In the genomic region with DNA sequence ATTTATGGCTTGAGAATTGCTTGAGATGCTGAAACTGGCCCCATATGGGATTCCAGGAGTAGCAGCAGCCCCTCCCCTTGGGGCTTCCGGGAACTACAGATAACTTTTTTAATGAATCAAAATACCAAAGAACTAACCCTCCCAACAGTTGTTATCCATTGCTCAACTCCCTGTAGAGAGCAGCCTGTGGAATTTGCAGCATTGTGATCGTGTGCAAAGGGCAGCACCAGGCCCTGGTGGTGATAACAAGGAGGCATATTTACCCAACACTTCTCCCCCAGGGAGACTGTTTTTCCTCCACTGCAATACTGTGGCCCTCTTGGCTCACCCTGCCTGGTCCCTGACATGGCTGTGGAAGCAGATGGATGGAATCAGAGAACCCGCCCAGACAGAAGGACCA, we compare ENCODE assay signal across 15 cellular contexts.
A peak's percentile ranks its signal among the peaks of the same experiment; 100 is the strongest.
DNase-seq lines count a peak whose midpoint lies in the region; ATAC-seq, FAIRE-seq and TF ChIP-seq lines count a peak whose summit lies in the region.
"Had no signal": no experiment of that assay in that cellular context is flagged by ENCODE, and none has a peak within 500 bp of the region (broad histone marks: within the 10 kb centered on the region; RNA-seq: fewer than 3 reads in every experiment).

No MANE protein-coding gene starts in this region.

- no peaks in the 10 kb centered on the region for H3K36me3 Mint-ChIP-seq in chondrocyte (ENCODE audit: low read depth)
- H3K36me3 Mint-ChIP-seq in glutamatergic neuron (ENCODE audit: unreplicated experiment) = peaks cover 5% of the 10 kb centered on the region
- H3K36me3 Mint-ChIP-seq: type B pancreatic cell had no signal

- H3K4me3 Mint-ChIP-seq in chondrocyte (ENCODE audit: unreplicated experiment) = no peak overlapping the region
- H3K4me3 Mint-ChIP-seq in glutamatergic neuron (ENCODE audit: unreplicated experiment) = no peak overlapping the region
- H3K4me3 Mint-ChIP-seq: type B pancreatic cell had no signal

- H3K27ac Mint-ChIP-seq in chondrocyte (ENCODE audit: unreplicated experiment) (no peak overlapping the region), glutamatergic neuron (ENCODE audit: unreplicated experiment) (no peak overlapping the region)
- H3K27ac Mint-ChIP-seq: type B pancreatic cell had no signal

- no peak overlapping the region for H3K4me3 ChIP-seq in pancreas

- peak; percentile 78 for DNase-seq in AG20443 (ENCODE audit: low spot score)
- DNase-seq in chondrocyte (ENCODE audit: low spot score) = no peak
- DNase-seq in iPS-NIHi7 (ENCODE audit: extremely low spot score) = peak; percentile 49
- peak in 1 of 6 donors; percentile 21 for DNase-seq in pancreas
- no peak for DNase-seq in glutamatergic neuron
- DNase-seq in EL = no peak
- no peak for DNase-seq in activated T-cell treated with anti-CD3 and anti-CD28 coated beads, Interleukin-2, amount 50 U/mL, for 1 hour
- DNase-seq in activated CD4-positive, alpha-beta T cell treated with anti-CD3 and anti-CD28 coated beads, Interleukin-2, amount 50 U/mL, for 1 hour = no peak
- DNase-seq: ACHN, DMS79, HCEC 1CT, NCI-H1092 treated with DMSO at 0.1 percent for 48 hours, NCI-H524 treated with DMSO at 0.1 percent for 48 hours, SHP77 had no signal

- H3K4me1 ChIP-seq in pancreas = no peaks in the 10 kb centered on the region

- H3K27me3 Mint-ChIP-seq in chondrocyte (ENCODE audit: low read depth) = no peaks in the 10 kb centered on the region
- H3K27me3 Mint-ChIP-seq in glutamatergic neuron (ENCODE audit: unreplicated experiment) = peaks cover 4% of the 10 kb centered on the region

- 39 to 41% methylated on average over 3 of the region's 3 CpGs for WGBS in pancreas, 2 donors

- peak; percentile 37 to 67 (median 62) for ATAC-seq in pancreas

- H3K27me3 ChIP-seq in pancreas = no peaks in the 10 kb centered on the region

- TF ChIP-seq CTCF in chondrocyte (IDR thresholded peaks at IDR 0.05) = peak; percentile 25
- TF ChIP-seq CTCF in pancreas (IDR thresholded peaks at IDR 0.05) = no peak
- no peak for TF ChIP-seq CTCF in glutamatergic neuron (IDR thresholded peaks at IDR 0.05; ENCODE audit: partially characterized antibody, unreplicated experiment)

- no peaks in the 10 kb centered on the region for H3K36me3 ChIP-seq in pancreas

- H3K4me1 Mint-ChIP-seq in chondrocyte (ENCODE audit: low read depth) (peaks cover 58% of the 10 kb centered on the region), glutamatergic neuron (ENCODE audit: low read depth, unreplicated experiment) (peaks cover 28% of the 10 kb centered on the region)

- H3K9me3 ChIP-seq in pancreas = no peaks in the 10 kb centered on the region

- intact Hi-C loops in pancreas (cut with DNase I) = no loop called here

- no peak for FAIRE-seq in pancreas (lab: Jason Lieb, UNC)

- no peak overlapping the region for H3K27ac ChIP-seq in pancreas

- H3K9me3 Mint-ChIP-seq in chondrocyte (ENCODE audit: low read depth) (no peaks in the 10 kb centered on the region), glutamatergic neuron (ENCODE audit: unreplicated experiment) (peaks cover 5% of the 10 kb centered on the region)
- H3K9me3 Mint-ChIP-seq: type B pancreatic cell had no signal

Comparison
In these comparisons a context has a peak if more than half of its experiments do, and no peak if none do; other contexts are left out.
1. DNase-seq: peak in AG20443 (single experiment) and iPS-NIHi7 (single experiment); none in chondrocyte (single experiment), glutamatergic neuron (single experiment), EL (single experiment), activated T-cell treated with anti-CD3 and anti-CD28 coated beads, Interleukin-2, amount 50 U/mL, for 1 hour (single experiment) and activated CD4-positive, alpha-beta T cell treated with anti-CD3 and anti-CD28 coated beads, Interleukin-2, amount 50 U/mL, for 1 hour (single experiment).